Comparison of ENCODE assay signal across 22 cellular contexts in genomic region chr10:106942035-106942662, GRCh38.
DNase-seq lines count a peak whose midpoint lies in the region; ATAC-seq and TF ChIP-seq lines count a peak whose summit lies in the region.
"Had no signal": no experiment of that assay in that cellular context is flagged by ENCODE, and none has a peak within 500 bp of the region (broad histone marks: within the 10 kb centered on the region; RNA-seq: fewer than 3 reads in every experiment).

No MANE protein-coding gene starts in this region.

- intact Hi-C loops in adrenal gland (cut with DNase I): no loop called here

- H3K27me3 ChIP-seq in adrenal gland: no peaks in the 10 kb centered on the region
- no peaks in the 10 kb centered on the region for H3K27me3 ChIP-seq in hepatocyte
- H3K27me3 ChIP-seq in upper lobe of left lung: no peaks in the 10 kb centered on the region

- H2AFZ ChIP-seq in hepatocyte: no peak overlapping the region

- TF ChIP-seq POLR2A in adrenal gland (IDR thresholded peaks at IDR 0.05): no peak
- TF ChIP-seq POLR2A in upper lobe of left lung (IDR thresholded peaks at IDR 0.05): no peak

- DNase-seq in NOMO-1 treated with DMSO at 0.1 percent for 48 hours (lab: John Stamatoyannopoulos, UW; ENCODE audit: unreplicated experiment) (peak; percentile 33), NOMO-1 treated with dmso at 0.1 percent for 144 hours (lab: John Stamatoyannopoulos, UW; ENCODE audit: unreplicated experiment) (no peak), adrenal gland (peak in 4 of 7 donors; percentile 16 to 56 (median 30)), hepatocyte (ENCODE audit: low spot score) (peak; percentile 10), upper lobe of left lung (peak in 1 of 2 donors; percentile 75), middle frontal gyrus (ENCODE audit: extremely low spot score, low spot score) (no peak), anterior cingulate cortex (lab: John Stamatoyannopoulos, UW) (no peak), G401 (ENCODE audit: low spot score) (no peak)
- DNase-seq: 8988T; activated CD4-positive, alpha-beta T cell treated with anti-CD3 and anti-CD28 coated beads for 1 hour; activated naive CD4-positive, alpha-beta T cell; activated T-cell treated with anti-CD3 and anti-CD28 coated beads, Interleukin-2, amount 50 U/mL, for 4 hours; amniotic stem cell; central memory CD4-positive, alpha-beta T cell; GOT3; NCI-H1417; NCI-H524; stimulated activated naive B cell treated with anti-CD40 and anti-IgM and Interleukin-4, amounts not matched to agents 10 μg/mL and 1 μg/mL and 100 μg/mL, for 72 hours; T1000 had no signal

- H3K79me2 ChIP-seq in hepatocyte: no peaks in the 10 kb centered on the region

- H3K9me2 ChIP-seq in hepatocyte (replicated peaks; ENCODE audit: insufficient read depth): no peaks in the 10 kb centered on the region

- H3K36me3 ChIP-seq in adrenal gland (replicated peaks in 1 of 2): no peaks in the 10 kb centered on the region
- H3K36me3 ChIP-seq in hepatocyte (replicated peaks; ENCODE audit: insufficient read depth, low read depth): no peaks in the 10 kb centered on the region
- H3K36me3 ChIP-seq in upper lobe of left lung: no peaks in the 10 kb centered on the region
- H3K36me3 ChIP-seq: thoracic aorta had no signal

- no peak overlapping the region for H3K4me3 ChIP-seq in adrenal gland
- H3K4me3 ChIP-seq in hepatocyte: no peak overlapping the region
- no peak overlapping the region for H3K4me3 ChIP-seq in upper lobe of left lung
- H3K4me3 ChIP-seq: mucosa of descending colon, skin epidermis, thoracic aorta had no signal

- no peak for TF ChIP-seq CTCF in adrenal gland (IDR thresholded peaks at IDR 0.05)
- TF ChIP-seq CTCF in hepatocyte (IDR thresholded peaks at IDR 0.05; ENCODE audit: poor library complexity): no peak
- TF ChIP-seq CTCF in upper lobe of left lung (IDR thresholded peaks at IDR 0.05): no peak

- H3K4me2 ChIP-seq in hepatocyte: no peak overlapping the region

- H3K9me3 ChIP-seq in adrenal gland (replicated peaks in 1 of 3) (no peaks in the 10 kb centered on the region), hepatocyte (ENCODE audit: low read depth) (no peaks in the 10 kb centered on the region), upper lobe of left lung (no peaks in the 10 kb centered on the region)
- H3K9me3 ChIP-seq: mucosa of descending colon, thoracic aorta had no signal

- H3K4me1 ChIP-seq in adrenal gland (replicated peaks in 1 of 2) (peaks cover 0 to 6% of the 10 kb centered on the region in 2 donors), hepatocyte (ENCODE audit: insufficient read depth) (no peaks in the 10 kb centered on the region), upper lobe of left lung (peaks cover 0 to 9% (median 0%) of the 10 kb centered on the region in 4 donors)

- no peak for TF ChIP-seq EP300 in upper lobe of left lung (IDR thresholded peaks at IDR 0.05)

- peak; percentile 61 to 64 for ATAC-seq in upper lobe of left lung (ENCODE audit: low FRiP score in 2 of 2)
- ATAC-seq: activated T-cell treated with anti-CD3 and anti-CD28 coated beads, Interleukin-2, amount 50 U/mL, for 4 hours; mucosa of descending colon; stimulated activated naive B cell treated with anti-CD40 and anti-IgM and Interleukin-4, amounts not matched to agents 10 μg/mL and 1 μg/mL and 100 μg/mL, for 72 hours had no signal

- no peaks in the 10 kb centered on the region for H4K20me1 ChIP-seq in hepatocyte (ENCODE audit: insufficient read depth, poor library complexity, severe bottlenecking)

- no peak overlapping the region for H3K27ac ChIP-seq in adrenal gland
- no peak overlapping the region for H3K27ac ChIP-seq in hepatocyte
- H3K27ac ChIP-seq in upper lobe of left lung: no peak overlapping the region
- H3K27ac ChIP-seq: skin epidermis, thoracic aorta had no signal

- WGBS in adrenal gland, 4 donors: 70 to 75% (median 74%) methylated on average over 4 of the region's 4 CpGs
- WGBS in hepatocyte (ENCODE audit: low lambda C conversion rate, missing lambda C conversion rate): 67% methylated on average over 4 of the region's 4 CpGs
- WGBS in upper lobe of left lung, 2 donors: 50 to 68% methylated on average over 4 of the region's 4 CpGs

- in situ Hi-C loops in G401 (cut with HindIII; ENCODE audit: low sequenced_read_pairs): no loop called here

Comparison
In these comparisons a context has a peak if more than half of its experiments do, and no peak if none do; other contexts are left out.
1. DNase-seq: peak in NOMO-1 treated with DMSO at 0.1 percent for 48 hours (single experiment), adrenal gland (4 of 7) and hepatocyte (single experiment); none in NOMO-1 treated with dmso at 0.1 percent for 144 hours (single experiment), middle frontal gyrus (single experiment), anterior cingulate cortex (0 of 58) and G401 (single experiment).